In the genomic region with DNA sequence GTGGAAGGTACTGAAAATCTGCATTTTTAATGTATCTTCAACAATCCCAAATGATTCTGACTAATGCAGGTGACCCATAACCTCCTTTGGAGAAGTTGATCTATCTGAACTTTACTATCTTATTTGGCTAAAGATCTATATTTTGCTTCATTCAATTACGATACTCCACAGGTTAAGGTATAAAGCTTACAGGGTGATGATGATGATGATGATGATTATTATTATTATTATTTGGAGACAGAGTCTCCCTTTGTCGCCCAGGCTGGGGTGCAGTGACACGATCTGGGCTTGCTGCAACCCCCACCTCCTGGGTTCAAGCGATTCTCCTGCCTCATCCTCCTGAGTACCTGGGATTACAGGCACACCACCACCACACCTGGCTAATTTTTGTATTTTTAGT, we compare ENCODE assay signal across 21 cellular contexts. TPM values are rescaled to one million over a fixed set of nuclear protein-coding genes. Genes with fewer than 3 reads are reported as not detected.
DNase-seq lines count a peak whose midpoint lies in the region; ATAC-seq and TF ChIP-seq lines count a peak whose summit lies in the region.
"Had no signal": no experiment of that assay in that cellular context is flagged by ENCODE, and none has a peak within 500 bp of the region (broad histone marks: within the 10 kb centered on the region; RNA-seq: fewer than 3 reads in every experiment).

No MANE protein-coding gene starts in this region.

- peaks cover 15% of the 10 kb centered on the region for H4K20me1 ChIP-seq in KMS-11 (ENCODE audit: insufficient read depth)

- peak overlapping the region; percentile 3 for H3K4me3 Mint-ChIP-seq in activated naive CD8-positive, alpha-beta T cell treated with anti-CD3 and anti-CD28 coated beads, Interleukin-2, amount 10 ng/mL, durations not matched to agents 7 days and 5 days
- no peak overlapping the region for H3K4me3 Mint-ChIP-seq in activated naive CD8-positive, alpha-beta T cell treated with anti-CD3 and anti-CD28 coated beads, Interleukin-2, amount 50 U/mL, for 24 hours
- H3K4me3 Mint-ChIP-seq in T-helper 17 cell, result no peak overlapping the region

- H3K27me3 Mint-ChIP-seq in activated naive CD8-positive, alpha-beta T cell treated with anti-CD3 and anti-CD28 coated beads, Interleukin-2, amount 10 ng/mL, durations not matched to agents 7 days and 5 days, result no peaks in the 10 kb centered on the region
- H3K27me3 Mint-ChIP-seq in activated naive CD8-positive, alpha-beta T cell treated with anti-CD3 and anti-CD28 coated beads, Interleukin-2, amount 50 U/mL, for 24 hours, result no peaks in the 10 kb centered on the region
- no peaks in the 10 kb centered on the region for H3K27me3 Mint-ChIP-seq in T-helper 17 cell
- H3K27me3 Mint-ChIP-seq: CD4-positive, CD25-positive, alpha-beta regulatory T cell; CD8-positive, alpha-beta memory T cell had no signal

- no peak for TF ChIP-seq CTCF in KMS-11 (conservative IDR thresholded peaks at IDR 0.05; ENCODE audit: low read depth, low read length)

- H3K27ac Mint-ChIP-seq in activated naive CD8-positive, alpha-beta T cell treated with anti-CD3 and anti-CD28 coated beads, Interleukin-2, amount 10 ng/mL, durations not matched to agents 7 days and 5 days, result no peak overlapping the region
- H3K27ac Mint-ChIP-seq in activated naive CD8-positive, alpha-beta T cell treated with anti-CD3 and anti-CD28 coated beads, Interleukin-2, amount 50 U/mL, for 24 hours, result no peak overlapping the region
- peak overlapping the region; percentile 41 for H3K27ac Mint-ChIP-seq in T-helper 17 cell

- H3K36me3 Mint-ChIP-seq in activated naive CD8-positive, alpha-beta T cell treated with anti-CD3 and anti-CD28 coated beads, Interleukin-2, amount 10 ng/mL, durations not matched to agents 7 days and 5 days, result peaks cover 40% of the 10 kb centered on the region
- peaks cover 29% of the 10 kb centered on the region for H3K36me3 Mint-ChIP-seq in activated naive CD8-positive, alpha-beta T cell treated with anti-CD3 and anti-CD28 coated beads, Interleukin-2, amount 50 U/mL, for 24 hours (ENCODE audit: low read depth)
- H3K36me3 Mint-ChIP-seq in T-helper 17 cell (ENCODE audit: low read depth), result no peaks in the 10 kb centered on the region

- peak overlapping the region; percentile 30; the same call in 1 of the 2 replicates for H3K27ac ChIP-seq in KMS-11
- H3K27ac ChIP-seq: GM23248, HL-60 had no signal

- H3K9ac ChIP-seq in KMS-11, result no peak overlapping the region
- H3K9ac ChIP-seq: GM23248 had no signal

- H3K79me2 ChIP-seq in KMS-11 (ENCODE audit: insufficient read depth, low read depth), result peaks cover 100% of the 10 kb centered on the region

- H2AFZ ChIP-seq in KMS-11 (ENCODE audit: low read depth), result no peak overlapping the region
- H2AFZ ChIP-seq: GM23248 had no signal

- H3K36me3 ChIP-seq in KMS-11 (ENCODE audit: insufficient read depth), result no peaks in the 10 kb centered on the region

- H3K4me1 Mint-ChIP-seq in activated naive CD8-positive, alpha-beta T cell treated with anti-CD3 and anti-CD28 coated beads, Interleukin-2, amount 10 ng/mL, durations not matched to agents 7 days and 5 days, result peaks cover 65% of the 10 kb centered on the region
- peaks cover 88% of the 10 kb centered on the region for H3K4me1 Mint-ChIP-seq in activated naive CD8-positive, alpha-beta T cell treated with anti-CD3 and anti-CD28 coated beads, Interleukin-2, amount 50 U/mL, for 24 hours
- peaks cover 39% of the 10 kb centered on the region for H3K4me1 Mint-ChIP-seq in T-helper 17 cell

- H3K27me3 ChIP-seq in KMS-11 (ENCODE audit: insufficient read depth, low read depth), result no peaks in the 10 kb centered on the region
- H3K27me3 ChIP-seq: BE2C had no signal

- POLR2A ChIA-PET in activated naive CD8-positive, alpha-beta T cell treated with anti-CD3 and anti-CD28 coated beads, Interleukin-2, amount 10 ng/mL, durations not matched to agents 7 days and 5 days (lab: Charles Lee), result interaction anchor here (0.7 to 2.1 kb wide), 5 partner anchors 8 to 1940 kb away, joined by 3 to 22 read pairs (median 5); no protein-coding TSS in a partner anchor

- ATAC-seq in activated naive CD8-positive, alpha-beta T cell treated with anti-CD3 and anti-CD28 coated beads, Interleukin-2, amount 10 ng/mL, durations not matched to agents 7 days and 5 days (ENCODE audit: low read depth), result no peak
- ATAC-seq in activated naive CD8-positive, alpha-beta T cell treated with anti-CD3 and anti-CD28 coated beads, Interleukin-2, amount 50 U/mL, for 24 hours, result no peak
- ATAC-seq in T-helper 17 cell (no peak), GM19351 (IDR thresholded peaks at IDR 0.05; ENCODE audit: unreplicated experiment) (no peak)
- ATAC-seq: GM12878 had no signal

- H3K4me2 ChIP-seq in KMS-11, result peak overlapping the region; percentile 48

- peaks cover 96% of the 10 kb centered on the region for H3K4me1 ChIP-seq in KMS-11 (ENCODE audit: low read depth, poor library complexity, severe bottlenecking)
- H3K4me1 ChIP-seq: HAP-1 had no signal

- H3K9me3 ChIP-seq in T-helper 17 cell (ENCODE audit: control insufficient read depth, low read length, poor library complexity, severe bottlenecking), result no peaks in the 10 kb centered on the region
- H3K9me3 ChIP-seq: BE2C, HAP-1 had no signal

- no peaks in the 10 kb centered on the region for H3K9me3 Mint-ChIP-seq in activated naive CD8-positive, alpha-beta T cell treated with anti-CD3 and anti-CD28 coated beads, Interleukin-2, amount 10 ng/mL, durations not matched to agents 7 days and 5 days
- H3K9me3 Mint-ChIP-seq in activated naive CD8-positive, alpha-beta T cell treated with anti-CD3 and anti-CD28 coated beads, Interleukin-2, amount 50 U/mL, for 24 hours, result no peaks in the 10 kb centered on the region
- H3K9me3 Mint-ChIP-seq: CD4-positive, CD25-positive, alpha-beta regulatory T cell; CD8-positive, alpha-beta memory T cell had no signal

- no peak for DNase-seq in activated naive CD8-positive, alpha-beta T cell treated with anti-CD3 and anti-CD28 coated beads, Interleukin-2, amount 10 ng/mL, durations not matched to agents 7 days and 5 days
- DNase-seq in activated naive CD8-positive, alpha-beta T cell treated with anti-CD3 and anti-CD28 coated beads, Interleukin-2, amount 50 U/mL, for 24 hours, result no peak
- DNase-seq in T-helper 17 cell, result no peak
- no peak for DNase-seq in NCI-H1092 (lab: John Stamatoyannopoulos, UW)
- DNase-seq: ACHN; BE2C; C1 segment of cervical spinal cord; CD4-positive, CD25-positive, alpha-beta regulatory T cell; CD8-positive, alpha-beta memory T cell; COR-L47; DMS 273 treated with DMSO at 0.1 percent for 48 hours; DMS53; DND-41; EL; GM23248; IMR-90 had no signal

- H3K4me3 ChIP-seq in KMS-11 (IDR thresholded peaks at IDR 0.05; ENCODE audit: insufficient read depth, low read depth, low read length), result no peak overlapping the region
- H3K4me3 ChIP-seq: GM12878, GM23248, HAP-1 had no signal

RNA-seq across cellular contexts. Expression of a gene that starts 13.1 kb away (rescaled TPM):
- 10 to 100 TPM; 72.6 to 75.2 TPM for total RNA-seq in activated naive CD8-positive, alpha-beta T cell treated with anti-CD3 and anti-CD28 coated beads, Interleukin-2, amount 10 ng/mL, durations not matched to agents 7 days and 5 days
- total RNA-seq in T-helper 17 cell, result 10 to 100 TPM; 37.4 to 44.4 TPM
